ENCODE assay signal across 8 cellular contexts in the genomic region with DNA sequence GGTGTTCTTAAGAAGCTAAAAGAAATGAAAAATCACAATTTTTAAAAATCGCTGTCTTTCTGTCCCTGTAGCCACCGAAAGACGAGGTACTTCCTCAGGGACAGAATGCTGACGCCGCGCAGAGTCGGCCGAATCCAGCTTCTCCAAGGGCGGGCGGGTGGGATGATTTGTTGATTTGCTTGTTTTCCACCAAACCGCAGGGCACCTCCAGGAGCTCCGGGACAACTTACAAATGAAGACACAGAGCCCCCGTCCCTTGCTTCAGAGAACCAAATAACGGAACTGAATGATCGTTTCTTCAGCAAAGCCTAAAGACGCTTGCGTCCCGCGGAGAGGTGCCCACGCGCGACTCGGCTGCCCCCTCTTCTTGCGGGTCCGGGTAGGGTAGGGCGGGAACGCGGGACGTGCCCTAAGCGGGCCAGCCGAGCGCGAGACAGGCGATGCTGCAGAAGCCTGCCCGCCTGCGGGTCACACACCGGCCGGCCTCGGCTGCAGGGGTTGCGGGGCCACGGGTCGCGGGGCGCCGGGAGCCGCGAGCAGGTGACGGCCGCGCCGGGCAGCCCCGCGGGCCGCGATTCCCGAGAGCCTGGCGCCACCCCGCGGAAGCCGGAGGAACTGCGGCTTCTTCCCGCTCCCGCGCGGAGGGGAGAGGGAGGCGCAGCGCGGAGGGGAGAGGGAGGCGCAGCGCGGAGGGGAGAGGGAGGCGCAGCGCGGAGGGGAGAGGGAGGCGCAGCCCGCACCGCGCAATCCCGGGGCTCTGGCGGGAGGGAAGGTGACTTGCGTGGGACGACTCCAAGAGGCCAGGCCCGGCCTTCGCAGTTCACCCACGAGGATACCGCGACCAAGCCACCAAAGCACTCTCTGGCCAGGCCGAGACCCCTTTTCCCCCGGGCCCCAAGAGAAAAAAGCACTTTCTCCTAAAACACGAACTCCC. TPM values are rescaled to one million over a fixed set of nuclear protein-coding genes. Genes with fewer than 3 reads are reported as not detected.
DNase-seq lines count a peak whose midpoint lies in the region; ATAC-seq and TF ChIP-seq lines count a peak whose summit lies in the region.

No MANE protein-coding gene starts in this region.

- H3K9me3 Mint-ChIP-seq in Caco-2 (ENCODE audit: unreplicated experiment) (no peaks in the 10 kb centered on the region), IgD-negative memory B cell (peaks cover 0 to 8% (median 0%) of the 10 kb centered on the region in 3 donors)
- no peaks in the 10 kb centered on the region for H3K9me3 Mint-ChIP-seq in activated CD4-positive, alpha-beta T cell treated with anti-CD3 and anti-CD28 coated beads for 36 hours (ENCODE audit: low read depth)

- no peak overlapping the region for H2BK5ac ChIP-seq in mesenchymal stem cell (ENCODE audit: low read depth, low read length, poor library complexity, severe bottlenecking)

- H2AK5ac ChIP-seq in mesenchymal stem cell (ENCODE audit: low read length, severe bottlenecking) = no peak overlapping the region

- H3K27me3 Mint-ChIP-seq in Caco-2 (ENCODE audit: insufficient read depth, unreplicated experiment) (peaks cover 29% of the 10 kb centered on the region), IgD-negative memory B cell (peaks cover 68% of the 10 kb centered on the region)
- peaks cover 68% of the 10 kb centered on the region for H3K27me3 Mint-ChIP-seq in activated CD4-positive, alpha-beta T cell treated with anti-CD3 and anti-CD28 coated beads for 36 hours

- WGBS in mesenchymal stem cell = 1% methylated on average over 67 of the region's 90 CpGs

- H3K36me3 Mint-ChIP-seq in Caco-2 (ENCODE audit: insufficient read depth, unreplicated experiment) = no peaks in the 10 kb centered on the region
- H3K36me3 Mint-ChIP-seq in IgD-negative memory B cell = no peaks in the 10 kb centered on the region
- no peaks in the 10 kb centered on the region for H3K36me3 Mint-ChIP-seq in activated CD4-positive, alpha-beta T cell treated with anti-CD3 and anti-CD28 coated beads for 36 hours (ENCODE audit: low read depth)

- H3K9me3 ChIP-seq in Caco-2 (no peaks in the 10 kb centered on the region), mesenchymal stem cell (ENCODE audit: control insufficient read depth, low read length) (no peaks in the 10 kb centered on the region)

- H3K4me1 Mint-ChIP-seq in Caco-2 (ENCODE audit: low read depth, unreplicated experiment) (no peaks in the 10 kb centered on the region), IgD-negative memory B cell (peaks cover 15 to 28% (median 16%) of the 10 kb centered on the region in 3 donors)
- H3K4me1 Mint-ChIP-seq in activated CD4-positive, alpha-beta T cell treated with anti-CD3 and anti-CD28 coated beads for 36 hours = peaks cover 38% of the 10 kb centered on the region

- DNase-seq in Caco-2 (peak in 1 of 2 experiments; percentile 88), dermis blood vessel endothelial cell (peak; percentile 60), mesenchymal stem cell (no peak), OCI-M1 (lab: John Stamatoyannopoulos, UW) (no peak), GM19240 (ENCODE audit: insufficient read length, low spot score) (no peak)
- peak; percentile 77 for DNase-seq in activated CD4-positive, alpha-beta T cell treated with anti-CD3 and anti-CD28 coated beads for 36 hours
- peak; percentile 6 to 9 for DNase-seq in stimulated activated CD8-positive, alpha-beta memory T cell treated with anti-CD3 and anti-CD28 coated beads, Interleukin-4, amount 100 ng/mL, for 4 hours (ENCODE audit: low read depth in 2 of 2, low spot score in 1 of 2)

- peak overlapping the region; percentile 58 for H2AFZ ChIP-seq in mesenchymal stem cell (ENCODE audit: low read depth, low read length)

- no peak overlapping the region for H3K4ac ChIP-seq in mesenchymal stem cell (ENCODE audit: low read depth in 1 of 2, low read length in 2 of 2)

- H3K36me3 ChIP-seq in Caco-2 (ENCODE audit: control insufficient read depth, insufficient read depth, low read length) = no peaks in the 10 kb centered on the region
- no peaks in the 10 kb centered on the region for H3K36me3 ChIP-seq in mesenchymal stem cell (ENCODE audit: control insufficient read depth in 1 of 2, insufficient read depth in 2 of 2, low read depth in 1 of 2, low read length in 2 of 2)

- H3K27me3 ChIP-seq in Caco-2 (replicated peaks; ENCODE audit: control insufficient read depth, insufficient read depth, low read length) (peaks cover 5% of the 10 kb centered on the region), mesenchymal stem cell (ENCODE audit: control insufficient read depth in 1 of 2, insufficient read depth in 1 of 2, low read length in 2 of 2) (peaks cover 84 to 94% of the 10 kb centered on the region in 2 experiments)

- H3K4me3 Mint-ChIP-seq in Caco-2 (ENCODE audit: unreplicated experiment) (peak overlapping the region; percentile 21), IgD-negative memory B cell (peak overlapping the region; percentile 34 to 85 (median 66))
- peak overlapping the region; percentile 10 for H3K4me3 Mint-ChIP-seq in activated CD4-positive, alpha-beta T cell treated with anti-CD3 and anti-CD28 coated beads for 36 hours

- H3K79me1 ChIP-seq in mesenchymal stem cell (replicated peaks; ENCODE audit: low read length, poor library complexity, severe bottlenecking) = no peaks in the 10 kb centered on the region

- CTCF ChIA-PET in Caco-2 (lab: Charles Lee) = interaction anchor here (0.6 to 1.7 kb wide), 12 partner anchors 16 to 804 kb away, joined by 3 to 10 read pairs (median 4); no protein-coding TSS in a partner anchor
- CTCF ChIA-PET in activated CD4-positive, alpha-beta T cell treated with anti-CD3 and anti-CD28 coated beads for 36 hours (lab: Charles Lee) = interaction anchor here (0.6 to 1.1 kb wide), 16 partner anchors 10 to 1187 kb away, joined by 3 to 6 read pairs (median 3); no protein-coding TSS in a partner anchor

- peak overlapping the region; percentile 41 for H3K9ac ChIP-seq in mesenchymal stem cell (ENCODE audit: low read length)

- intact Hi-C loops in Caco-2 (cut with micrococcal nuclease; ENCODE audit: unreplicated experiment) = loop anchor here (1.0 to 5.0 kb wide), 3 partner anchors 164 to 584 kb away; no protein-coding TSS in a partner anchor
- intact Hi-C loops in activated CD4-positive, alpha-beta T cell treated with anti-CD3 and anti-CD28 coated beads for 36 hours (cut with DNase I, micrococcal nuclease) = loop anchor here (1.0 to 5.0 kb wide), 7 partner anchors 474 to 989 kb away; a partner anchor contains a TSS

- BruUV-seq in Caco-2 (replicated peaks; lab: Mats Ljungman, UMichigan) = no TSS peak

- POLR2A ChIA-PET in Caco-2 (lab: Charles Lee) = no interaction called here
- POLR2A ChIA-PET in activated CD4-positive, alpha-beta T cell treated with anti-CD3 and anti-CD28 coated beads for 36 hours (lab: Charles Lee) = no interaction called here

- H3K27ac Mint-ChIP-seq in Caco-2 (ENCODE audit: unreplicated experiment) = no peak overlapping the region
- H3K27ac Mint-ChIP-seq in IgD-negative memory B cell = peak overlapping the region; percentile 8 to 81 (median 67)
- H3K27ac Mint-ChIP-seq in activated CD4-positive, alpha-beta T cell treated with anti-CD3 and anti-CD28 coated beads for 36 hours = no peak overlapping the region

- no peak overlapping the region for H3K14ac ChIP-seq in mesenchymal stem cell (ENCODE audit: low read length in 2 of 2)

- H3K18ac ChIP-seq in mesenchymal stem cell (ENCODE audit: low read depth in 1 of 2, low read length in 2 of 2) = no peak overlapping the region

- no peak overlapping the region for H2BK15ac ChIP-seq in mesenchymal stem cell (ENCODE audit: low read depth, poor library complexity, severe bottlenecking)

- peak overlapping the region in 1 of 2 experiments; percentile 17 for H3K23ac ChIP-seq in mesenchymal stem cell (ENCODE audit: low read length in 2 of 2)

- no peak overlapping the region for H4K91ac ChIP-seq in mesenchymal stem cell (ENCODE audit: low read length)

- H4K8ac ChIP-seq in mesenchymal stem cell (ENCODE audit: low read length) = no peak overlapping the region

- peak; percentile 72 to 90 for TF ChIP-seq CTCF in Caco-2 (IDR thresholded peaks at IDR 0.05; ENCODE audit: insufficient read depth in 1 of 2, low read depth in 1 of 2, low read length in 1 of 2, severe bottlenecking in 1 of 2, unreplicated experiment in 1 of 2)

- H3K4me1 ChIP-seq in Caco-2 (peaks cover 17% of the 10 kb centered on the region), mesenchymal stem cell (ENCODE audit: control insufficient read depth, insufficient read depth, low read depth, low read length) (peaks cover 40% of the 10 kb centered on the region)

- H3K4me2 ChIP-seq in mesenchymal stem cell (ENCODE audit: low read length, poor library complexity, severe bottlenecking) = peak overlapping the region; percentile 60

- H3K4me3 ChIP-seq in Caco-2 (ENCODE audit: low read depth, low read length) = peak overlapping the region; percentile 32
- peak overlapping the region; percentile 40 to 70 for H3K4me3 ChIP-seq in mesenchymal stem cell (ENCODE audit: insufficient read depth in 1 of 2, low read depth in 1 of 2, low read length in 2 of 2)

- ATAC-seq in activated CD4-positive, alpha-beta T cell treated with anti-CD3 and anti-CD28 coated beads for 36 hours = peak; percentile 75

- no peak overlapping the region for H2BK12ac ChIP-seq in mesenchymal stem cell (ENCODE audit: low read length in 2 of 2)

- H2BK120ac ChIP-seq in mesenchymal stem cell (ENCODE audit: low read depth, low read length) = no peak overlapping the region

- no peak overlapping the region for H3K27ac ChIP-seq in mesenchymal stem cell (ENCODE audit: low read length, poor library complexity, severe bottlenecking)

RNA-seq across cellular contexts. Expression of a gene that starts 7.7 kb away (rescaled TPM):
- 0.79 and 0.88 TPM in 2 replicates for total RNA-seq in Caco-2 (2022)
- polyA plus RNA-seq in IgD-negative memory B cell = not detected
- total RNA-seq in activated CD4-positive, alpha-beta T cell treated with anti-CD3 and anti-CD28 coated beads for 36 hours = not detected
- not detected in 2 replicates for total RNA-seq in dermis blood vessel endothelial cell
- 0.50 TPM for polyA plus RNA-seq in mesenchymal stem cell (2013, experiment 1 of 2)
- 0.33 TPM for polyA plus RNA-seq in mesenchymal stem cell (2013, experiment 2 of 2)

Comparison
In these comparisons a context has a peak if more than half of its experiments do, and no peak if none do; other contexts are left out.
1. DNase-seq: peak in activated CD4-positive, alpha-beta T cell treated with anti-CD3 and anti-CD28 coated beads for 36 hours (single experiment), dermis blood vessel endothelial cell (single experiment) and stimulated activated CD8-positive, alpha-beta memory T cell treated with anti-CD3 and anti-CD28 coated beads, Interleukin-4, amount 100 ng/mL, for 4 hours (2 of 2); none in mesenchymal stem cell (single experiment), OCI-M1 (single experiment) and GM19240 (single experiment).
2. H3K27ac Mint-ChIP-seq: peak in IgD-negative memory B cell (3 of 3); none in Caco-2 (single experiment) and activated CD4-positive, alpha-beta T cell treated with anti-CD3 and anti-CD28 coated beads for 36 hours (single experiment).
3. H3K4me3 Mint-ChIP-seq: peak in every context shown above with its lines; median percentile 66 in IgD-negative memory B cell; 21 in Caco-2; 10 in activated CD4-positive, alpha-beta T cell treated with anti-CD3 and anti-CD28 coated beads for 36 hours.